In genomic region chr11:15711311-15711710, GRCh38 we compare ENCODE assay signal across 12 cellular contexts.
"Had no signal": no experiment of that assay in that cellular context is flagged by ENCODE, and none has a peak within 500 bp of the region (broad histone marks: within the 10 kb centered on the region; RNA-seq: fewer than 3 reads in every experiment).

No MANE protein-coding gene starts in this region.

- DNase-seq: activated CD4-positive, alpha-beta T cell treated with anti-CD3 and anti-CD28 coated beads for 48 hours; activated CD8-positive, alpha-beta memory T cell treated with anti-CD3 and anti-CD28 coated beads, Interleukin-2, amount 50 U/mL, for 48 hours; activated CD8-positive, alpha-beta T cell treated with anti-CD3 and anti-CD28 coated beads, Interleukin-2, amount 10 ng/mL, durations not matched to agents 7 days and 5 days; activated naive CD4-positive, alpha-beta T cell treated with anti-CD3 and anti-CD28 coated beads for 36 hours; caudate nucleus; cortex of kidney; effector memory CD8-positive, alpha-beta T cell; hypothalamus; left ventricle myocardium superior; small intestine had no signal

- H3K4me3 Mint-ChIP-seq: activated CD8-positive, alpha-beta T cell treated with anti-CD3 and anti-CD28 coated beads, Interleukin-2, amount 10 ng/mL, durations not matched to agents 7 days and 5 days; activated naive CD4-positive, alpha-beta T cell treated with anti-CD3 and anti-CD28 coated beads for 36 hours; effector memory CD8-positive, alpha-beta T cell had no signal

- H3K27me3 ChIP-seq: neutrophil, right atrium auricular region had no signal

- H3K36me3 ChIP-seq: neutrophil, right atrium auricular region had no signal

- H3K9me3 ChIP-seq: neutrophil, right atrium auricular region had no signal

- ATAC-seq: activated CD8-positive, alpha-beta T cell treated with anti-CD3 and anti-CD28 coated beads, Interleukin-2, amount 10 ng/mL, durations not matched to agents 7 days and 5 days; effector memory CD8-positive, alpha-beta T cell; left ventricle myocardium superior had no signal

- H3K27me3 Mint-ChIP-seq: effector memory CD8-positive, alpha-beta T cell had no signal

- H3K27ac Mint-ChIP-seq: activated CD8-positive, alpha-beta T cell treated with anti-CD3 and anti-CD28 coated beads, Interleukin-2, amount 10 ng/mL, durations not matched to agents 7 days and 5 days; activated naive CD4-positive, alpha-beta T cell treated with anti-CD3 and anti-CD28 coated beads for 36 hours; effector memory CD8-positive, alpha-beta T cell had no signal

- H3K27ac ChIP-seq: neutrophil, right atrium auricular region had no signal

- H3K4me3 ChIP-seq: right atrium auricular region had no signal

- H3K9me3 Mint-ChIP-seq: activated naive CD4-positive, alpha-beta T cell treated with anti-CD3 and anti-CD28 coated beads for 36 hours had no signal
